In the genomic region with DNA sequence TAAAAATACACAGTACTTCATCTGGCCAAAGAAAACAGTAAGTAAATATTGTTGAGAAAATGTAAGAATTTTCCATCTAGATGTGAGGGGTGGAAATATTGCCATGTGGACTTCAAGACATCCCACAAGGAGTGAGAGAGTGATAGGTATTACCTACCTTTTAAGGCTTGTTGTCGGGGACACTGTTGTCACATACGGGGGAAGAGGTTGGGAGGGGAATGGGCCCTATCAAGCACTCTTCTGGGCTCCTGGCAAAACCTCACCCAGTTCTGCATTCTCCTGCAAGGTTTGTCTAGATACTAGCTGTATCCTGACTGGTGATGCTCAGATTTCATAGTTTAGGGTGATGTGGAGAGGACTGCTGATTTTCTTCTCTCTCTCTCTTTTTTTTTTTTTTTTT, we compare ENCODE assay signal across 18 cellular contexts.
"Had no signal": no experiment of that assay in that cellular context is flagged by ENCODE, and none has a peak within 500 bp of the region (broad histone marks: within the 10 kb centered on the region; RNA-seq: fewer than 3 reads in every experiment).

No MANE protein-coding gene starts in this region.

- H3K4me3 ChIP-seq: esophagus muscularis mucosa, gastroesophageal sphincter, lung, right atrium auricular region, stomach had no signal

- H3K27ac ChIP-seq: epithelial cell of prostate, esophagus muscularis mucosa had no signal

- H3K27ac Mint-ChIP-seq: nephron progenitor cell, type B pancreatic cell had no signal

- H3K27me3 ChIP-seq: esophagus muscularis mucosa, gastroesophageal sphincter, right atrium auricular region, stomach had no signal

- ATAC-seq: gastroesophageal sphincter, left lobe of liver had no signal

- H3K36me3 ChIP-seq: esophagus muscularis mucosa, gastroesophageal sphincter, right atrium auricular region, stomach had no signal

- H3K9me3 ChIP-seq: esophagus muscularis mucosa, gastroesophageal sphincter, right atrium auricular region, stomach had no signal

- DNase-seq: effector memory CD4-positive, alpha-beta T cell; glutamatergic neuron; islet precursor cell; mesendoderm; naive B cell; nephron progenitor cell; small intestine; stimulated activated CD4-positive, alpha-beta T cell treated with anti-CD3 and anti-CD28 coated beads, Interleukin-12 subunit alpha, Interleukin-12 subunit beta, amount 100 ng/mL, for 4 hours; stimulated activated naive CD4-positive, alpha-beta T cell; stomach; substantia nigra had no signal

- H3K27me3 Mint-ChIP-seq: naive B cell, type B pancreatic cell had no signal

- H3K4me3 Mint-ChIP-seq: nephron progenitor cell, type B pancreatic cell had no signal
